In genomic region chr7:81638216-81638615, GRCh38 we compare ENCODE assay signal across 13 cellular contexts.
DNase-seq lines count a peak whose midpoint lies in the region; ATAC-seq and TF ChIP-seq lines count a peak whose summit lies in the region.
"Had no signal": no experiment of that assay in that cellular context is flagged by ENCODE, and none has a peak within 500 bp of the region (broad histone marks: within the 10 kb centered on the region; RNA-seq: fewer than 3 reads in every experiment).

No MANE protein-coding gene starts in this region.

- TF ChIP-seq POLR2A in breast epithelium (IDR thresholded peaks at IDR 0.05) = no peak

- H3K4me3 ChIP-seq in AG10803 (ENCODE audit: low read length) (no peak overlapping the region), breast epithelium (no peak overlapping the region)
- H3K4me3 ChIP-seq: skin epidermis had no signal

- intact Hi-C loops in breast epithelium (cut with DNase I; ENCODE audit: low total_unique reads) = no loop called here

- H3K9me3 ChIP-seq in breast epithelium = no peaks in the 10 kb centered on the region

- no peaks in the 10 kb centered on the region for H3K27me3 ChIP-seq in foreskin keratinocyte
- no peaks in the 10 kb centered on the region for H3K27me3 ChIP-seq in breast epithelium

- H3K36me3 Mint-ChIP-seq in HFFc6 (ENCODE audit: low read depth) = no peaks in the 10 kb centered on the region
- no peaks in the 10 kb centered on the region for H3K36me3 Mint-ChIP-seq in activated naive CD4-positive, alpha-beta T cell treated with anti-CD3 and anti-CD28 coated beads, Interleukin-2, amount 50 U/mL, for 72 hours
- H3K36me3 Mint-ChIP-seq: CD8-positive, alpha-beta T cell; immature natural killer cell had no signal

- H3K27ac ChIP-seq in foreskin keratinocyte (peak overlapping the region; percentile 14), breast epithelium (no peak overlapping the region)
- H3K27ac ChIP-seq: epithelial cell of prostate, skin epidermis had no signal

- DNase-seq in AG10803 (ENCODE audit: low read depth) = peak; percentile 77
- DNase-seq in HFFc6 = peak; percentile 72
- DNase-seq in foreskin keratinocyte = peak; percentile 21 to 45
- no peak for DNase-seq in breast epithelium (ENCODE audit: low spot score in 2 of 2)
- no peak for DNase-seq in activated naive CD4-positive, alpha-beta T cell treated with anti-CD3 and anti-CD28 coated beads, Interleukin-2, amount 50 U/mL, for 72 hours (ENCODE audit: low spot score in 2 of 2)
- DNase-seq in stimulated activated naive CD4-positive, alpha-beta T cell (lab: John Stamatoyannopoulos, UW) = no peak
- no peak for DNase-seq in activated CD4-positive, alpha-beta T cell treated with anti-CD3 and anti-CD28 coated beads for 1 hour
- DNase-seq: CD8-positive, alpha-beta T cell; immature natural killer cell; MV-4-11 had no signal

- peaks cover 36% of the 10 kb centered on the region for H3K4me1 Mint-ChIP-seq in HFFc6 (ENCODE audit: low read depth)
- H3K4me1 Mint-ChIP-seq: immature natural killer cell had no signal

- ATAC-seq in SK-N-SH treated with all-trans-retinoic acid at 6 μM for 48 hours = peak; percentile 87
- ATAC-seq in foreskin keratinocyte = peak; percentile 60
- ATAC-seq in activated naive CD4-positive, alpha-beta T cell treated with anti-CD3 and anti-CD28 coated beads, Interleukin-2, amount 50 U/mL, for 72 hours = no peak
- ATAC-seq: CD8-positive, alpha-beta T cell had no signal

- H3K4me1 ChIP-seq in foreskin keratinocyte (peaks cover 7% of the 10 kb centered on the region), breast epithelium (no peaks in the 10 kb centered on the region)

- no peaks in the 10 kb centered on the region for H3K27me3 Mint-ChIP-seq in HFFc6 (ENCODE audit: insufficient read depth)

- peak overlapping the region; percentile 79 for H3K27ac Mint-ChIP-seq in HFFc6
- H3K27ac Mint-ChIP-seq in activated naive CD4-positive, alpha-beta T cell treated with anti-CD3 and anti-CD28 coated beads, Interleukin-2, amount 50 U/mL, for 72 hours = no peak overlapping the region
- H3K27ac Mint-ChIP-seq: CD8-positive, alpha-beta T cell; immature natural killer cell had no signal

- TF ChIP-seq CTCF in AG10803 (conservative IDR thresholded peaks at IDR 0.05; ENCODE audit: low read length) = no peak
- TF ChIP-seq CTCF in HFFc6 (IDR thresholded peaks at IDR 0.05) = no peak
- no peak for TF ChIP-seq CTCF in foreskin keratinocyte (conservative IDR thresholded peaks at IDR 0.05)
- no peak for TF ChIP-seq CTCF in breast epithelium (IDR thresholded peaks at IDR 0.05)

- peak overlapping the region; percentile 49; the same call in 1 of the 2 replicates for H3K4me3 Mint-ChIP-seq in HFFc6
- H3K4me3 Mint-ChIP-seq: CD8-positive, alpha-beta T cell; immature natural killer cell had no signal

- H3K36me3 ChIP-seq in breast epithelium = no peaks in the 10 kb centered on the region

- peaks cover 4% of the 10 kb centered on the region; the same call in 1 of the 2 replicates for H3K9me3 Mint-ChIP-seq in HFFc6
- H3K9me3 Mint-ChIP-seq in activated naive CD4-positive, alpha-beta T cell treated with anti-CD3 and anti-CD28 coated beads, Interleukin-2, amount 50 U/mL, for 72 hours = peaks cover 4 to 23% of the 10 kb centered on the region in 2 donors

TF ChIP-seq in SK-N-SH treated with all-trans-retinoic acid at 6 μM for 48 hours, 23 proteins besides CTCF, POLR2A, EP300 and RAD21 (continues in another document):
- TF ChIP-seq POU6F1 (CRISPR knock-in tag; IDR thresholded peaks at IDR 0.05; ENCODE audit: borderline replicate concordance, low read depth) (peak; percentile 96; the same call in 1 of the 2 replicates), CREB5 (CRISPR knock-in tag; IDR thresholded peaks at IDR 0.05; ENCODE audit: low read depth) (peak; percentile 98), ZC3H10 (CRISPR knock-in tag; IDR thresholded peaks at IDR 0.05) (peak; percentile 97), SNAI2 (CRISPR knock-in tag; IDR thresholded peaks at IDR 0.05) (peak; percentile 93), TSHZ2 (CRISPR knock-in tag; IDR thresholded peaks at IDR 0.05) (no peak; the same call in 1 of the 2 replicates), ESRRG (CRISPR knock-in tag; IDR thresholded peaks at IDR 0.05) (peak; percentile 75; the same call in 1 of the 2 replicates), PPARA (CRISPR knock-in tag; IDR thresholded peaks at IDR 0.05; ENCODE audit: borderline replicate concordance) (no peak), ZNF565 (CRISPR knock-in tag; conservative IDR thresholded peaks at IDR 0.05; ENCODE audit: low read depth) (no peak), ZFP30 (CRISPR knock-in tag; IDR thresholded peaks at IDR 0.05) (no peak), BACH2 (CRISPR knock-in tag; IDR thresholded peaks at IDR 0.05; ENCODE audit: borderline replicate concordance) (no peak), ZFP3 (CRISPR knock-in tag; IDR thresholded peaks at IDR 0.05) (peak; percentile 88), ISL1 (CRISPR knock-in tag; IDR thresholded peaks at IDR 0.05) (peak; percentile 99), TOX (CRISPR knock-in tag; IDR thresholded peaks at IDR 0.05; ENCODE audit: borderline replicate concordance) (peak; percentile 99), ARNTL (CRISPR knock-in tag; IDR thresholded peaks at IDR 0.05; ENCODE audit: borderline replicate concordance, low read depth) (no peak; the same call in 1 of the 2 replicates), RARB (CRISPR knock-in tag; IDR thresholded peaks at IDR 0.05) (no peak; the same call in 1 of the 2 replicates), GLIS3 (CRISPR knock-in tag; IDR thresholded peaks at IDR 0.05) (no peak), OSR1 (CRISPR knock-in tag; IDR thresholded peaks at IDR 0.05) (no peak), ZNF8 (CRISPR knock-in tag; IDR thresholded peaks at IDR 0.05) (no peak), TCF4 (CRISPR knock-in tag; IDR thresholded peaks at IDR 0.05; ENCODE audit: borderline replicate concordance) (no peak), CSRNP3 (CRISPR knock-in tag; IDR thresholded peaks at IDR 0.05) (peak; percentile 91; the same call in 1 of the 2 replicates), CSDC2 (CRISPR knock-in tag; IDR thresholded peaks at IDR 0.05) (no peak), ZNF70 (CRISPR knock-in tag; IDR thresholded peaks at IDR 0.05) (no peak)

Comparison
In these comparisons a context has a peak if more than half of its experiments do, and no peak if none do; other contexts are left out.
1. DNase-seq: peak in AG10803 (single experiment), HFFc6 (single experiment) and foreskin keratinocyte (2 of 2); none in breast epithelium (0 of 2), activated naive CD4-positive, alpha-beta T cell treated with anti-CD3 and anti-CD28 coated beads, Interleukin-2, amount 50 U/mL, for 72 hours (0 of 2), stimulated activated naive CD4-positive, alpha-beta T cell (0 of 6) and activated CD4-positive, alpha-beta T cell treated with anti-CD3 and anti-CD28 coated beads for 1 hour (single experiment).
2. ATAC-seq: peak in SK-N-SH treated with all-trans-retinoic acid at 6 μM for 48 hours (single experiment) and foreskin keratinocyte (single experiment); none in activated naive CD4-positive, alpha-beta T cell treated with anti-CD3 and anti-CD28 coated beads, Interleukin-2, amount 50 U/mL, for 72 hours (0 of 2).